In the genomic region with DNA sequence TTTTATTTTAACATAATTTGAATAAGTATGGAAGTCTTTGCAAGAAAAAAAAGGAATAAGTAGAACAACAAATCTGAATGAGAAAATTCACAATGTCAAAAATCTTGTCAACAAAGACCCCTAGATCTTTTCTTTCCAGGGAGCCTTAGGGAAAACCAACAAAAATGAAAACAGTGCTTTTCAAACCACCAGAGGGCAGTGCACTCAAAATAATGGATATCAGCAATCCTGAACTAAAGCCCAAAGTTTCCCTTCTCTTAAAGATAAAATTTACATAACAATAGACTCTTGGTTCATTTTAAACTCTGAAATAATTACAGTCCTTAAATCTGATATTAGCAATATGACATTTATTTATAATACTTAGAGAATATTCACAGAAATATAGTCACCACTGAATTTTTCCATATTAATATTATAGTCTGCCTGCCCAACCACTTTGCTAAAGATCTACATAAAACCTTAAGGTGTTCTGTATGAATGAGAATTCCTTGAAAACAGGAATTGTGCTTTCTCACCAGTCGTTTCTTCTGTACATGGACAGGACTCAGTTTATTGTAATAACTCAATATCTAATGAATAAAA, we compare ENCODE assay signal across 8 cellular contexts.
DNase-seq lines count a peak whose midpoint lies in the region; ATAC-seq and TF ChIP-seq lines count a peak whose summit lies in the region.

No MANE protein-coding gene starts in this region.

- peaks cover 9% of the 10 kb centered on the region for H3K9me3 Mint-ChIP-seq in type B pancreatic cell

- no peaks in the 10 kb centered on the region for H3K4me1 Mint-ChIP-seq in type B pancreatic cell (ENCODE audit: unreplicated experiment)

- DNase-seq in AG20443 (ENCODE audit: low spot score): peak; percentile 42
- DNase-seq in NCI-H1694 treated with DMSO at 0.1 percent for 48 hours (lab: John Stamatoyannopoulos, UW): peak; percentile 26
- DNase-seq in adrenal gland: peak in 4 of 7 donors; percentile 25 to 47 (median 34)
- DNase-seq in iPS-NIHi11 (ENCODE audit: low spot score): peak; percentile 52
- DNase-seq in type B pancreatic cell (ENCODE audit: extremely low spot score, unreplicated experiment): no peak

- no peaks in the 10 kb centered on the region for H3K4me1 ChIP-seq in adrenal gland (replicated peaks in 1 of 2)

- ATAC-seq in GM19395 (IDR thresholded peaks at IDR 0.05; ENCODE audit: unreplicated experiment) (peak; percentile 73), HG03571 (IDR thresholded peaks at IDR 0.05; ENCODE audit: unreplicated experiment) (no peak), GM18519 (IDR thresholded peaks at IDR 0.05; ENCODE audit: low FRiP score, unreplicated experiment) (no peak)

- no peak overlapping the region for H3K4me3 ChIP-seq in adrenal gland

- H3K27me3 ChIP-seq in adrenal gland: no peaks in the 10 kb centered on the region

- H3K36me3 Mint-ChIP-seq in type B pancreatic cell: no peaks in the 10 kb centered on the region

- intact Hi-C loops in adrenal gland (cut with DNase I): loop anchor here (5.0 kb wide), 1 partner anchor 312 kb away; no protein-coding TSS in a partner anchor

- no peak overlapping the region for H3K27ac Mint-ChIP-seq in type B pancreatic cell

- no peaks in the 10 kb centered on the region for H3K36me3 ChIP-seq in adrenal gland (replicated peaks in 1 of 2)

- no peak for TF ChIP-seq POLR2A in adrenal gland (IDR thresholded peaks at IDR 0.05)

- H3K4me3 Mint-ChIP-seq in type B pancreatic cell: no peak overlapping the region

- H3K27me3 Mint-ChIP-seq in type B pancreatic cell: no peaks in the 10 kb centered on the region

- TF ChIP-seq CTCF in adrenal gland (IDR thresholded peaks at IDR 0.05) (peak; percentile 45 to 81 (median 68)), type B pancreatic cell (conservative IDR thresholded peaks at IDR 0.05) (peak; percentile 93)

- no peak overlapping the region for H3K27ac ChIP-seq in adrenal gland

- H3K9me3 ChIP-seq in adrenal gland (replicated peaks in 1 of 3): no peaks in the 10 kb centered on the region

- 7 to 17% (median 11%) methylated on average over 1 of the region's 1 CpG for WGBS in adrenal gland, 4 donors
